In genomic region chr11:9276571-9276970, GRCh38 we compare ENCODE assay signal across 19 cellular contexts. TPM values are rescaled to one million over a fixed set of nuclear protein-coding genes. Genes with fewer than 3 reads are reported as not detected.
A peak's percentile ranks its signal among the peaks of the same experiment; 100 is the strongest.
DNase-seq lines count a peak whose midpoint lies in the region; ATAC-seq, FAIRE-seq and TF ChIP-seq lines count a peak whose summit lies in the region.
"Had no signal": no experiment of that assay in that cellular context is flagged by ENCODE, and none has a peak within 500 bp of the region (broad histone marks: within the 10 kb centered on the region; RNA-seq: fewer than 3 reads in every experiment).

No MANE protein-coding gene starts in this region.

- H3K79me2 ChIP-seq in H1 (ENCODE audit: control insufficient read depth in 1 of 2, insufficient read depth in 2 of 2, low read length in 2 of 2): no peaks in the 10 kb centered on the region

- POLR2A ChIA-PET in H1 (lab: Charles Lee; ENCODE audit: partially characterized antibody): interaction anchor here (0.8 to 1.9 kb wide), 3 partner anchors 11 to 115 kb away, joined by 3 to 18 read pairs (median 7); partner anchors contain the start of gene DENND5A

- TF ChIP-seq EP300 in H1 (IDR thresholded peaks at IDR 0.05; ENCODE audit: borderline replicate concordance in 1 of 2, low read depth in 2 of 2, low read length in 2 of 2): no peak

- no peak for ATAC-seq in HG03280 (IDR thresholded peaks at IDR 0.05; ENCODE audit: unreplicated experiment)
- ATAC-seq: effector memory CD8-positive, alpha-beta T cell had no signal

- H3K79me1 ChIP-seq in H1 (ENCODE audit: low read depth, low read length): no peaks in the 10 kb centered on the region

- no peak overlapping the region for H2BK120ac ChIP-seq in H1 (replicated peaks; ENCODE audit: low read depth, low read length)

- H3K9me3 ChIP-seq in H1 (ENCODE audit: insufficient read depth in 2 of 2, low read depth in 1 of 2, low read length in 1 of 2): no peaks in the 10 kb centered on the region

- H4K91ac ChIP-seq in H1 (replicated peaks; ENCODE audit: insufficient read length, low read length): no peak overlapping the region

- no peak overlapping the region for H3K18ac ChIP-seq in H1 (ENCODE audit: extremely low read depth, low read length)

- FAIRE-seq in H1 (lab: Jason Lieb, UNC): no peak
- FAIRE-seq: frontal cortex, RCC 7860 had no signal

- H4K20me1 ChIP-seq in H1 (replicated peaks in 1 of 2; ENCODE audit: control insufficient read depth in 1 of 2, insufficient read depth in 2 of 2, low read length in 2 of 2): no peaks in the 10 kb centered on the region

- no peak overlapping the region for H2BK20ac ChIP-seq in H1 (ENCODE audit: low read length)

- H3K36me3 ChIP-seq in H1 (ENCODE audit: control insufficient read depth in 2 of 4, insufficient read depth in 4 of 4, low read length in 3 of 4): peaks cover 0 to 18% (median 6%) of the 10 kb centered on the region in 4 experiments; a peak in 4 of 8 replicates

- H3K23me2 ChIP-seq in H1 (ENCODE audit: low read depth, low read length): no peaks in the 10 kb centered on the region

- no peaks in the 10 kb centered on the region for H3K4me1 ChIP-seq in H1 (replicated peaks in 1 of 4; ENCODE audit: control insufficient read depth in 3 of 4, insufficient read depth in 4 of 4, low read length in 3 of 4)

- H3K27ac ChIP-seq in H1 (ENCODE audit: low read depth, low read length): no peak overlapping the region
- H3K27ac ChIP-seq: 22Rv1, skin epidermis had no signal

- H3K23ac ChIP-seq in H1 (ENCODE audit: insufficient read length): no peak overlapping the region

- H3K9ac ChIP-seq in H1 (replicated peaks in 1 of 4; ENCODE audit: extremely low read depth in 1 of 4, low read depth in 3 of 4, low read length in 3 of 4): no peak overlapping the region

- no peak overlapping the region for H4K8ac ChIP-seq in H1 (ENCODE audit: extremely low read depth, insufficient read depth, low read length)

- peak; percentile 22 to 36; a peak in 3 of 4 replicates for TF ChIP-seq RAD21 in H1 (IDR thresholded peaks at IDR 0.05 in 1 of 2, conservative IDR thresholded peaks at IDR 0.05 in 1 of 2; ENCODE audit: low read depth in 2 of 2, low read length in 2 of 2)

- TF ChIP-seq CTCF in H1 (IDR thresholded peaks at IDR 0.05; ENCODE audit: control extremely low read depth in 1 of 3, insufficient read depth in 1 of 3, low read depth in 1 of 3, low read length in 3 of 3): no peak

- no peak overlapping the region for H2AFZ ChIP-seq in H1 (ENCODE audit: low read length)

- CTCF ChIA-PET in H1 (lab: Charles Lee; ENCODE audit: partially characterized antibody): interaction anchor here (1.0 to 3.6 kb wide), 5 partner anchors 10 to 135 kb away, joined by 3 to 16 read pairs (median 4); partner anchors contain the start of gene DENND5A

- no peak overlapping the region for H3K56ac ChIP-seq in H1 (replicated peaks; ENCODE audit: insufficient read length, low read depth, low read length)

- H4K5ac ChIP-seq in H1 (ENCODE audit: insufficient read length, low read depth, low read length): no peak overlapping the region

- no peak overlapping the region for H3K4ac ChIP-seq in H1 (replicated peaks; ENCODE audit: insufficient read length, low read depth, low read length)

- H3K4me2 ChIP-seq in H1 (ENCODE audit: insufficient read depth in 1 of 2, low read depth in 2 of 2, low read length in 2 of 2): no peak overlapping the region

- no peak overlapping the region for H3K4me3 ChIP-seq in H1 (ENCODE audit: extremely low read depth in 1 of 4, insufficient read depth in 2 of 4, low read depth in 3 of 4, low read length in 4 of 4)
- H3K4me3 ChIP-seq: skin epidermis had no signal

- no peak overlapping the region for H2BK15ac ChIP-seq in H1 (ENCODE audit: low read length)

- no peak overlapping the region for H3K14ac ChIP-seq in H1 (ENCODE audit: insufficient read length)

- H2BK5ac ChIP-seq in H1 (ENCODE audit: low read depth, low read length): no peak overlapping the region

- no peak for TF ChIP-seq POLR2A in H1 (IDR thresholded peaks at IDR 0.05; ENCODE audit: control extremely low read depth in 1 of 2, low read depth in 2 of 2, low read length in 2 of 2)

- WGBS in H1 (ENCODE audit: extremely low coverage in 1 of 2, insufficient coverage in 1 of 2, insufficient read length in 1 of 2, insufficient replicate concordance in 2 of 2, low coverage in 1 of 2, low lambda C conversion rate in 2 of 2, missing lambda C conversion rate in 1 of 2), 2 experiments: 87% methylated on average over 3 of the region's 3 CpGs; no CpG with 5 or more reads in 1 of the 2 experiments

- DNase-seq in DMS53 (lab: John Stamatoyannopoulos, UW): peak; percentile 35
- no peak for DNase-seq in DMS53 treated with DMSO at 0.1 percent for 48 hours (lab: John Stamatoyannopoulos, UW; ENCODE audit: unreplicated experiment)
- DNase-seq in DMS 273 treated with DMSO at 0.1 percent for 48 hours (lab: John Stamatoyannopoulos, UW): peak; percentile 14
- peak; percentile 39 for DNase-seq in OCI-M1 (lab: John Stamatoyannopoulos, UW)
- DNase-seq in H1 (ENCODE audit: low read depth in 1 of 2, low spot score in 2 of 2): no peak
- no peak for DNase-seq in NCI-H1092 (lab: John Stamatoyannopoulos, UW)
- no peak for DNase-seq in NCI-H345 (lab: John Stamatoyannopoulos, UW)
- DNase-seq: activated naive CD4-positive, alpha-beta T cell; CD4-positive, alpha-beta memory T cell; effector memory CD8-positive, alpha-beta T cell; immature natural killer cell; midbrain; NCI-H1694 treated with DMSO at 0.1 percent for 48 hours; nucleus accumbens had no signal

- no peaks in the 10 kb centered on the region for H3K27me3 ChIP-seq in H1 (replicated peaks in 1 of 4; ENCODE audit: control insufficient read depth in 3 of 4, extremely low read depth in 1 of 4, insufficient read depth in 3 of 4, low read length in 3 of 4)

- H2AK5ac ChIP-seq in H1 (ENCODE audit: low read depth, low read length): no peak overlapping the region

- H2BK12ac ChIP-seq in H1 (ENCODE audit: low read depth, low read length): no peak overlapping the region

TF ChIP-seq in H1, 55 proteins besides CTCF, POLR2A, EP300 and RAD21 (continues in another document):
- TF ChIP-seq SP2 (IDR thresholded peaks at IDR 0.05; ENCODE audit: low read length) (no peak), SIN3A (conservative IDR thresholded peaks at IDR 0.05 in 1 of 2, IDR thresholded peaks at IDR 0.05 in 1 of 2; ENCODE audit: low read depth in 1 of 2, low read length in 2 of 2) (no peak), KDM1A (IDR thresholded peaks at IDR 0.05; ENCODE audit: borderline replicate concordance, low read length) (no peak), JUND (IDR thresholded peaks at IDR 0.05; ENCODE audit: low read length) (no peak), RNF2 (IDR thresholded peaks at IDR 0.05; ENCODE audit: borderline replicate concordance, low read depth, low read length, missing control alignments, poor library complexity, severe bottlenecking) (no peak), CBX8 (IDR thresholded peaks at IDR 0.05; ENCODE audit: borderline replicate concordance, low read depth, low read length) (no peak), RFX5 (IDR thresholded peaks at IDR 0.05; ENCODE audit: borderline replicate concordance, low read depth, low read length) (no peak), JUN (IDR thresholded peaks at IDR 0.05; ENCODE audit: low read depth, low read length) (no peak), SRF (IDR thresholded peaks at IDR 0.05; ENCODE audit: low read depth, low read length) (no peak), CEBPB (IDR thresholded peaks at IDR 0.05; ENCODE audit: low read depth, low read length) (no peak), GTF2F1 (IDR thresholded peaks at IDR 0.05; ENCODE audit: borderline replicate concordance, low read depth, low read length) (no peak), MAFK (IDR thresholded peaks at IDR 0.05; ENCODE audit: low read depth, low read length) (no peak), BRCA1 (IDR thresholded peaks at IDR 0.05; ENCODE audit: low read depth, low read length) (no peak), ZNF274 (IDR thresholded peaks at IDR 0.05; ENCODE audit: borderline replicate concordance, extremely low read depth, low read length) (no peak), TAF7 (optimal IDR thresholded peaks at IDR 0.05; ENCODE audit: borderline replicate concordance, low read depth, low read length) (no peak), MAX (IDR thresholded peaks at IDR 0.05) (no peak), POLR2AphosphoS5 (IDR thresholded peaks at IDR 0.05; ENCODE audit: low read depth, low read length) (no peak), RBBP5 (IDR thresholded peaks at IDR 0.05; ENCODE audit: borderline replicate concordance, low read depth, low read length) (no peak), YY1 (IDR thresholded peaks at IDR 0.05; ENCODE audit: low read depth, low read length) (no peak)

RNA-seq across cellular contexts. Expression of gene DENND5A, which starts 11.4 kb away (rescaled TPM):
- total RNA-seq in H1 (2021; fragmentation: NEBNext Ultra II Directional; extraction: Animal tissue kit (Norgen Biotek cat#: 25700)): 65.7 and 69.2 TPM in 2 replicates
- polyA plus RNA-seq in H1 (2011; rRNA removed): 139 and 141 TPM in 2 replicates
- 123 TPM for polyA plus RNA-seq in H1 (2011; cell fraction: cytosol; rRNA removed)
- polyA plus RNA-seq in H1 (2011; cell fraction: nucleus; rRNA removed): 203 TPM
- polyA plus RNA-seq in H1 (2012, experiment 1 of 2): 58.2 to 75.3 TPM (median 62.3 TPM) in 4 replicates
- 10.3 TPM for polyA plus RNA-seq in H1 (2012, experiment 2 of 2)
- polyA plus RNA-seq in H1 (2013, experiment 1 of 2): 34.2 TPM
- 33.9 TPM for polyA plus RNA-seq in H1 (2013, experiment 2 of 2)
- 417 and 473 TPM in 2 replicates for polyA minus RNA-seq in H1 (2011; rRNA and poly(A)+ RNA removed)
- polyA minus RNA-seq in H1 (2011; cell fraction: cytosol; rRNA and poly(A)+ RNA removed): 84.7 TPM
- 195 TPM for polyA minus RNA-seq in H1 (2011; cell fraction: nucleus; rRNA and poly(A)+ RNA removed)

RNA-seq across cellular contexts. Expression of gene TMEM41B, which starts 37.8 kb away (rescaled TPM):
- total RNA-seq in H1 (2021; fragmentation: NEBNext Ultra II Directional; extraction: Animal tissue kit (Norgen Biotek cat#: 25700)): 43.9 and 50.1 TPM in 2 replicates
- 16.5 and 24.3 TPM in 2 replicates for polyA plus RNA-seq in H1 (2011; rRNA removed)
- polyA plus RNA-seq in H1 (2011; cell fraction: cytosol; rRNA removed): 27.2 TPM
- polyA plus RNA-seq in H1 (2011; cell fraction: nucleus; rRNA removed): 24.3 TPM
- 20.1 to 24.6 TPM (median 22.2 TPM) in 4 replicates for polyA plus RNA-seq in H1 (2012, experiment 1 of 2)
- polyA plus RNA-seq in H1 (2012, experiment 2 of 2): 5.3 TPM
- 57.5 TPM for polyA plus RNA-seq in H1 (2013, experiment 1 of 2)
- polyA plus RNA-seq in H1 (2013, experiment 2 of 2): 70.5 TPM
- 14.8 and 19.2 TPM in 2 replicates for polyA minus RNA-seq in H1 (2011; rRNA and poly(A)+ RNA removed)
- 24.1 TPM for polyA minus RNA-seq in H1 (2011; cell fraction: cytosol; rRNA and poly(A)+ RNA removed)
- 30.6 TPM for polyA minus RNA-seq in H1 (2011; cell fraction: nucleus; rRNA and poly(A)+ RNA removed)

Comparison
In these comparisons a context has a peak if more than half of its experiments do, and no peak if none do; other contexts are left out.
1. DNase-seq: peak in DMS53 (single experiment), DMS 273 treated with DMSO at 0.1 percent for 48 hours (single experiment) and OCI-M1 (single experiment); none in DMS53 treated with DMSO at 0.1 percent for 48 hours (single experiment), H1 (0 of 2), NCI-H1092 (single experiment) and NCI-H345 (single experiment).